Comparison of ENCODE assay signal across 1 cellular context in genomic region chr9:76394023-76394895, GRCh38.
TF ChIP-seq lines count a peak whose summit lies in the region.

RFK (minus strand) TSS chr9:76394426; CDS start chr9:76394171, 255 bp downstream.

TF ChIP-seq in A549, 52 proteins besides CTCF, POLR2A, EP300 and RAD21 (continued from another document):
- TF ChIP-seq USF2 (IDR thresholded peaks at IDR 0.05): peak; percentile 85
